In genomic region chr2:136019825-136020224, GRCh38 we compare ENCODE assay signal across 19 cellular contexts. TPM values are rescaled to one million over a fixed set of nuclear protein-coding genes. Genes with fewer than 3 reads are reported as not detected.
DNase-seq lines count a peak whose midpoint lies in the region; ATAC-seq and TF ChIP-seq lines count a peak whose summit lies in the region.
"Had no signal": no experiment of that assay in that cellular context is flagged by ENCODE, and none has a peak within 500 bp of the region (broad histone marks: within the 10 kb centered on the region; RNA-seq: fewer than 3 reads in every experiment).

No MANE protein-coding gene starts in this region.

- no peak for TF ChIP-seq POLR2A in spleen (IDR thresholded peaks at IDR 0.05)

- ATAC-seq in GM18511 (IDR thresholded peaks at IDR 0.05; ENCODE audit: unreplicated experiment) = peak; percentile 18
- ATAC-seq in HG02885 (IDR thresholded peaks at IDR 0.05; ENCODE audit: poor library complexity, unreplicated experiment) = no peak
- ATAC-seq: lower lobe of right lung, T-cell had no signal

- DNase-seq in SJCRH30 = no peak
- DNase-seq in midbrain (lab: John Stamatoyannopoulos, UW) = peak; percentile 21
- DNase-seq in spleen = no peak
- no peak for DNase-seq in OCI-M1 (lab: John Stamatoyannopoulos, UW)
- no peak for DNase-seq in NCI-H187 (lab: John Stamatoyannopoulos, UW)
- DNase-seq: activated CD4-positive, alpha-beta T cell treated with anti-CD3 and anti-CD28 coated beads, Interleukin-2, amount 10 ng/mL, durations not matched to agents 24 days and 14 days; activated effector memory CD4-positive, alpha-beta T cell treated with Interleukin-2 at 50 U/mL for 16 hours; Caco-2; immature natural killer cell; lower lobe of right lung; NCI-H1417; NCI-H2171; NCI-H526; posterior cingulate gyrus; T-cell had no signal

- H3K4me1 ChIP-seq in SJCRH30 (peaks cover 22% of the 10 kb centered on the region), spleen (peaks cover 9 to 88% (median 25%) of the 10 kb centered on the region in 6 donors)
- H3K4me1 ChIP-seq: tibial nerve had no signal

- H3K9me3 ChIP-seq in SJCRH30 (replicated peaks) (peaks cover 12% of the 10 kb centered on the region; the same call in 1 of the 2 replicates), spleen (no peaks in the 10 kb centered on the region)
- H3K9me3 ChIP-seq: Caco-2, lower lobe of right lung, tibial nerve had no signal

- intact Hi-C loops in spleen (cut with DNase I; ENCODE audit: low total_unique reads) = no loop called here

- H3K27ac ChIP-seq in SJCRH30 (peak overlapping the region; percentile 5; the same call in 1 of the 2 replicates), spleen (peak overlapping the region in 6 of 8 donors; percentile 26 to 80 (median 58))
- H3K27ac ChIP-seq: lower lobe of right lung, skin epidermis, tibial nerve had no signal

- H3K36me3 ChIP-seq in SJCRH30 (no peaks in the 10 kb centered on the region), spleen (no peaks in the 10 kb centered on the region)
- H3K36me3 ChIP-seq: lower lobe of right lung, tibial nerve had no signal

- no peaks in the 10 kb centered on the region for H3K27me3 ChIP-seq in SJCRH30
- no peaks in the 10 kb centered on the region for H3K27me3 ChIP-seq in spleen (replicated peaks in 1 of 7)
- H3K27me3 ChIP-seq: tibial nerve had no signal

- no peak overlapping the region for H3K4me3 ChIP-seq in SJCRH30
- H3K4me3 ChIP-seq in spleen = peak overlapping the region in 1 of 8 donors; percentile 24
- H3K4me3 ChIP-seq: lower lobe of right lung, skin epidermis, tibial nerve had no signal

- WGBS in spleen, 5 donors = 66 to 81% (median 73%) methylated on average over 8 of the region's 8 CpGs

- TF ChIP-seq CTCF in spleen (IDR thresholded peaks at IDR 0.05 in 8 of 11, conservative IDR thresholded peaks at IDR 0.05 in 3 of 11) = no peak

RNA-seq across cellular contexts. Expression of gene DARS1, which starts 34.4 kb away (rescaled TPM):
- total RNA-seq in SJCRH30 (2014; rRNA removed; shearing (Covaris generic)) = 141 and 149 TPM in 2 replicates
- total RNA-seq in spleen = 10 to 100 TPM; 56.2 to 72.8 (median 64.3) TPM
- 10 to 100 TPM; 65.1 to 88.6 (median 72.1) TPM for polyA plus RNA-seq in spleen
